In genomic region chr10:99694171-99694570, GRCh38 we compare ENCODE assay signal across 1 cellular context.
TF ChIP-seq lines count a peak whose summit lies in the region.

No MANE protein-coding gene starts in this region.

TF ChIP-seq in SK-N-SH, 30 proteins besides CTCF, POLR2A, EP300 and RAD21:
- TF ChIP-seq FOSL2 (IDR thresholded peaks at IDR 0.05; ENCODE audit: borderline replicate concordance, low read depth) (peak; percentile 36; the same call in 1 of the 2 replicates), JUND (IDR thresholded peaks at IDR 0.05) (0 out of 2 replicates have a peak, but pooled peaks have one; percentile 6), YY1 (IDR thresholded peaks at IDR 0.05; ENCODE audit: low read depth) (peak; percentile 71; the same call in 1 of the 2 replicates), TCF12 (IDR thresholded peaks at IDR 0.05) (peak; percentile 36; the same call in 1 of the 2 replicates), TEAD4 (IDR thresholded peaks at IDR 0.05; ENCODE audit: borderline replicate concordance, insufficient read depth) (no peak; the same call in 1 of the 2 replicates), MEF2A (IDR thresholded peaks at IDR 0.05; ENCODE audit: borderline replicate concordance, low read depth) (no peak), NFIC (IDR thresholded peaks at IDR 0.05; ENCODE audit: borderline replicate concordance) (peak; percentile 24; the same call in 1 of the 2 replicates), RXRA (IDR thresholded peaks at IDR 0.05; ENCODE audit: borderline replicate concordance, low read depth) (no peak), POLR2AphosphoS5 (IDR thresholded peaks at IDR 0.05; ENCODE audit: low read depth, low read length) (no peak), USF2 (IDR thresholded peaks at IDR 0.05; ENCODE audit: borderline replicate concordance, low read depth, low read length) (no peak)
